8 cellular contexts compared by ENCODE assay signal in the genomic region with DNA sequence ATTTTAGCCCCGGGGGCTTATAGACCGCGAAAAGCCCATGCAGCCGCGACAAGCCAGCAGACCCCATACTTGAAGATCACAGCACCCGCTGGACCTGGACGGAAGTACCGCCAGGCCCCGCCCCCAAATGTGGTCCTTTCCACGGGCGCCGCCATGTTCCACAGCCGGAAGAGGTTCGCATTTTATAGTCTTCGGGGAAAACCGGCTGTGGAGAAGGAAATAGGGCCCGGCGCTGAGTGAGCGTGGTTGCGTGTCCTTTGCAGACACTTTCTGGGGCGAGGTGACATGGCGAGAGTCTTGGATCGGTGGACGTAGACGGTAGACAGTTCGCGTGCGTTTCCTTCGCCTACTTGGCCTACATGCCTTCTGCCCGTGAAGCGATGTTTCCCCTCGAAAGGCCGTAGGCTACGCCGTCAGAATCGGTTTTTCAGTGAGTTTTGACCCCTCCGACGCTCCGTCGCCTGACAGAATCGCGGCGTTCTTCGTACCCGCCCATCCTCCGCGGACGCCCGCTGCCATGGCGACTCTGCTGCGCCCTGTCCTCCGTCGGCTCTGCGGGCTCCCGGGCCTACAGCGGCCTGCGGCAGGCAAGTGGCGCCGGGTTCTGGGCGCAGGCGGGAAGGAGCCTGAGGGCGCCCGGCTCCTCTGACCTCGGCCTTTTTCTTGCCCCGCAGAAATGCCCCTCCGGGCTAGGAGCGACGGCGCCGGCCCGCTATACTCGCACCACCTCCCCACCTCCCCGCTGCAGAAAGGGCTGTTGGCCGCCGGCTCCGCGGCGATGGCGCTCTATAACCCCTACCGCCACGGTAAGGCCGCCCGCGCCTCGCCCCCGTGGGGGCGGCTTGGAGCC. TPM values are rescaled to one million over a fixed set of nuclear protein-coding genes. Genes with fewer than 3 reads are reported as not detected.
A peak's percentile ranks its signal among the peaks of the same experiment; 100 is the strongest.
DNase-seq lines count a peak whose midpoint lies in the region; ATAC-seq and TF ChIP-seq lines count a peak whose summit lies in the region.

A gene (plus strand): TSS at position 498 of the 850 bp plus-strand sequence. CDS start 20 bp downstream, at position 518.
A gene with protein sequence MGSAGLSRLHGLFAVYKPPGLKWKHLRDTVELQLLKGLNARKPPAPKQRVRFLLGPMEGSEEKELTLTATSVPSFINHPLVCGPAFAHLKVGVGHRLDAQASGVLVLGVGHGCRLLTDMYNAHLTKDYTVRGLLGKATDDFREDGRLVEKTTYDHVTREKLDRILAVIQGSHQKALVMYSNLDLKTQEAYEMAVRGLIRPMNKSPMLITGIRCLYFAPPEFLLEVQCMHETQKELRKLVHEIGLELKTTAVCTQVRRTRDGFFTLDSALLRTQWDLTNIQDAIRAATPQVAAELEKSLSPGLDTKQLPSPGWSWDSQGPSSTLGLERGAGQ (minus strand): TSS at position 106 of the 850 bp plus-strand sequence. CDS start 39 bp downstream, at position 67.

- H3K4me1 Mint-ChIP-seq in CD4-positive, CD25-positive, alpha-beta regulatory T cell: peaks cover 10 to 38% (median 22%) of the 10 kb centered on the region in 4 donors
- peaks cover 17% of the 10 kb centered on the region for H3K4me1 Mint-ChIP-seq in activated CD4-positive, alpha-beta memory T cell treated with anti-CD3 and anti-CD28 coated beads for 36 hours (ENCODE audit: low read depth)

- H3K4me3 ChIP-seq in CD4-positive, CD25-positive, alpha-beta regulatory T cell (ENCODE audit: low read depth, low read length): peak within 1 kb of the TSS; percentile 94
- H3K4me3 ChIP-seq in dorsolateral prefrontal cortex (peak within 1 kb of the TSS; percentile 68 to 100 (median 95)), right lobe of liver (peak within 1 kb of the TSS; percentile 93 to 99 (median 97))

- CTCF ChIA-PET in activated CD4-positive, alpha-beta memory T cell treated with anti-CD3 and anti-CD28 coated beads for 36 hours (lab: Charles Lee): no interaction called here

- H3K36me3 Mint-ChIP-seq in CD4-positive, CD25-positive, alpha-beta regulatory T cell: peaks cover 6% of the 10 kb centered on the region
- no peaks in the 10 kb centered on the region for H3K36me3 Mint-ChIP-seq in activated CD4-positive, alpha-beta memory T cell treated with anti-CD3 and anti-CD28 coated beads for 36 hours

- intact Hi-C loops in activated CD4-positive, alpha-beta memory T cell treated with anti-CD3 and anti-CD28 coated beads for 36 hours (cut with micrococcal nuclease): loop anchor here (1.0 to 5.0 kb wide), 5 partner anchors 18 to 560 kb away; a partner anchor contains a TSS
- intact Hi-C loops in dorsolateral prefrontal cortex (cut with DNase I) (loop anchor here (2.0 to 10.0 kb wide), 4 partner anchors 18 to 452 kb away; a partner anchor contains a TSS), right lobe of liver (cut with DNase I) (no loop called here)

- H3K27ac Mint-ChIP-seq in CD4-positive, CD25-positive, alpha-beta regulatory T cell: peak within 1 kb of the TSS; percentile 94 to 99 (median 97)
- peak within 1 kb of the TSS; percentile 94 for H3K27ac Mint-ChIP-seq in activated CD4-positive, alpha-beta memory T cell treated with anti-CD3 and anti-CD28 coated beads for 36 hours

- peak in 28 of 56 donors; percentile 2 to 57 (median 22) for TF ChIP-seq CTCF in dorsolateral prefrontal cortex (IDR thresholded peaks at IDR 0.05 in 54 of 56, conservative IDR thresholded peaks at IDR 0.05 in 2 of 56; ENCODE audit: low read depth in 1 of 56, partially characterized antibody in 56 of 56)
- TF ChIP-seq CTCF in right lobe of liver (IDR thresholded peaks at IDR 0.05): no peak

- peak within 1 kb of the TSS; percentile 93 to 97 (median 95) for H3K4me3 Mint-ChIP-seq in CD4-positive, CD25-positive, alpha-beta regulatory T cell
- peak within 1 kb of the TSS; percentile 85 for H3K4me3 Mint-ChIP-seq in activated CD4-positive, alpha-beta memory T cell treated with anti-CD3 and anti-CD28 coated beads for 36 hours

- peaks cover 24% of the 10 kb centered on the region for H3K4me1 ChIP-seq in CD4-positive, CD25-positive, alpha-beta regulatory T cell (ENCODE audit: control insufficient read depth, insufficient read depth, low read length, poor library complexity, severe bottlenecking)
- peaks cover 0 to 29% (median 11%) of the 10 kb centered on the region in 4 donors for H3K4me1 ChIP-seq in right lobe of liver

- TF ChIP-seq POLR2A in right lobe of liver (IDR thresholded peaks at IDR 0.05): peak; percentile 37

- peaks cover 0 to 2% (median 0%) of the 10 kb centered on the region in 7 donors for H3K9me3 Mint-ChIP-seq in CD4-positive, CD25-positive, alpha-beta regulatory T cell
- H3K9me3 Mint-ChIP-seq in activated CD4-positive, alpha-beta memory T cell treated with anti-CD3 and anti-CD28 coated beads for 36 hours: no peaks in the 10 kb centered on the region

- H3K27me3 ChIP-seq in CD4-positive, CD25-positive, alpha-beta regulatory T cell (ENCODE audit: control insufficient read depth, insufficient read depth, low read length): no peaks in the 10 kb centered on the region
- H3K27me3 ChIP-seq in dorsolateral prefrontal cortex (no peaks in the 10 kb centered on the region), right lobe of liver (no peaks in the 10 kb centered on the region)

- peak; percentile 88 to 89 for ATAC-seq in CD4-positive, CD25-positive, alpha-beta regulatory T cell (ENCODE audit: low read depth in 2 of 2)
- ATAC-seq in GM19452 (IDR thresholded peaks at IDR 0.05; ENCODE audit: unreplicated experiment): peak; percentile 76
- peak; percentile 95 to 97 (median 97) for ATAC-seq in right lobe of liver

- 0% methylated on average over 33 of the region's 87 CpGs for WGBS in right lobe of liver (ENCODE audit: insufficient coverage, low coverage, low lambda C conversion rate, missing lambda C conversion rate)

- H3K36me3 ChIP-seq in CD4-positive, CD25-positive, alpha-beta regulatory T cell (ENCODE audit: control insufficient read depth, insufficient read depth, low read length): peaks cover 8% of the 10 kb centered on the region
- peaks cover 0 to 7% (median 3%) of the 10 kb centered on the region in 4 donors for H3K36me3 ChIP-seq in right lobe of liver

- POLR2A ChIA-PET in activated CD4-positive, alpha-beta memory T cell treated with anti-CD3 and anti-CD28 coated beads for 36 hours (lab: Charles Lee): interaction anchor here (1.2 to 2.0 kb wide), 2 partner anchors 16 to 49 kb away, joined by 3 to 4 read pairs; a partner anchor contains a TSS

- peaks cover 4% of the 10 kb centered on the region for H3K27me3 Mint-ChIP-seq in CD4-positive, CD25-positive, alpha-beta regulatory T cell
- no peaks in the 10 kb centered on the region for H3K27me3 Mint-ChIP-seq in activated CD4-positive, alpha-beta memory T cell treated with anti-CD3 and anti-CD28 coated beads for 36 hours

- peak; percentile 88 to 97 (median 95) for DNase-seq in CD4-positive, CD25-positive, alpha-beta regulatory T cell
- peak; percentile 90 for DNase-seq in HK-2 (ENCODE audit: unreplicated experiment)
- peak; percentile 92 for DNase-seq in NCI-H82 treated with DMSO at 0.1 percent for 48 hours (lab: John Stamatoyannopoulos, UW; ENCODE audit: unreplicated experiment)
- DNase-seq in activated CD4-positive, alpha-beta memory T cell treated with anti-CD3 and anti-CD28 coated beads for 36 hours: peak; percentile 95
- peak; percentile 89 to 96 (median 94) for DNase-seq in dorsolateral prefrontal cortex
- peak; percentile 93 to 94 (median 94) for DNase-seq in right lobe of liver
- peak; percentile 94 for DNase-seq in stimulated activated CD4-positive, alpha-beta T cell treated with anti-CD3 and anti-CD28 coated beads, Interleukin-4, amount 100 ng/mL, for 24 hours

- no peaks in the 10 kb centered on the region for H3K9me3 ChIP-seq in CD4-positive, CD25-positive, alpha-beta regulatory T cell (ENCODE audit: control insufficient read depth in 2 of 2, low read length in 2 of 2)
- H3K9me3 ChIP-seq in right lobe of liver: no peaks in the 10 kb centered on the region

- H3K27ac ChIP-seq in CD4-positive, CD25-positive, alpha-beta regulatory T cell (ENCODE audit: insufficient read depth, low read length, poor library complexity, severe bottlenecking): peak within 1 kb of the TSS; percentile 87
- H3K27ac ChIP-seq in dorsolateral prefrontal cortex (peak within 1 kb of the TSS; percentile 81 to 100 (median 98)), right lobe of liver (peak within 1 kb of the TSS; percentile 88 to 92 (median 92))

RNA-seq across cellular contexts. Expression of the first gene that starts in this region (rescaled TPM):
- 30.4 TPM for total RNA-seq in CD4-positive, CD25-positive, alpha-beta regulatory T cell
- 10 to 100 TPM; 30.4 to 41.3 (median 33.8) TPM for polyA plus RNA-seq in CD4-positive, CD25-positive, alpha-beta regulatory T cell
- 10 to 100 TPM; 33.0 to 35.5 TPM for total RNA-seq in activated CD4-positive, alpha-beta memory T cell treated with anti-CD3 and anti-CD28 coated beads for 36 hours
- total RNA-seq in dorsolateral prefrontal cortex (10 to 100 TPM; 28.0 to 67.5 (median 47.0) TPM), right lobe of liver (10 to 100 TPM; 22.3 to 67.5 (median 30.3) TPM)

RNA-seq across cellular contexts. Expression of the second gene that starts in this region (rescaled TPM):
- 8.2 TPM for total RNA-seq in CD4-positive, CD25-positive, alpha-beta regulatory T cell
- 10 to 100 TPM; 21.7 to 26.8 (median 24.3) TPM for polyA plus RNA-seq in CD4-positive, CD25-positive, alpha-beta regulatory T cell
- 10 to 100 TPM; 27.2 to 27.4 TPM for total RNA-seq in activated CD4-positive, alpha-beta memory T cell treated with anti-CD3 and anti-CD28 coated beads for 36 hours
- total RNA-seq in dorsolateral prefrontal cortex (10 to 100 TPM; 20.6 to 66.5 (median 44.9) TPM), right lobe of liver (10 to 100 TPM; 16.7 to 35.5 (median 24.5) TPM)

Comparison
In these comparisons a context has a peak if more than half of its experiments do, and no peak if none do; other contexts are left out.
1. Peak in every context shown above with its lines: DNase-seq, ATAC-seq, H3K4me3 ChIP-seq and H3K27ac ChIP-seq.
2. intact Hi-C loops: an anchor here in activated CD4-positive, alpha-beta memory T cell treated with anti-CD3 and anti-CD28 coated beads for 36 hours (1.0 to 5.0 kb wide) and dorsolateral prefrontal cortex (2.0 to 10.0 kb wide); none called in right lobe of liver.